ENCODE assay signal across 17 cellular contexts in the genomic region with DNA sequence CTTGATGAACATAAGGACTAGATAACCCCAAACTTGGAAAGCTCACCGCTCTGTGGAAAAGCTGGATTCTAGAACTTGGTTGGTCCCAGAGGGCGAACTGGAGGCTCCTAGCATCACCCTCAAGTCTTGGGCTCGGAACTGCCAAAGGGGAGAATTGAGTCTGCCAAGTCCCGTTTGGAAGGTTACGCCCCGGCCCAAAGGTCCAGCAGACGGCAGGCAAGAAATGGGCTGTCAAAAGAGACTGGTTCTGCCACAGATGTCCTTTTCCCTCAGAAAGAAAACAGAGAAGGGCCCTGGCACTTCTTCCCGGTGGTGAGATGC.
DNase-seq lines count a peak whose midpoint lies in the region; ATAC-seq and TF ChIP-seq lines count a peak whose summit lies in the region.
"Had no signal": no experiment of that assay in that cellular context is flagged by ENCODE, and none has a peak within 500 bp of the region (broad histone marks: within the 10 kb centered on the region; RNA-seq: fewer than 3 reads in every experiment).

No MANE protein-coding gene starts in this region.

- 0 out of 2 replicates have a peak overlapping the region, but pooled peaks have one; percentile 42 for H2BK120ac ChIP-seq in IMR-90 (ENCODE audit: low read depth, low read length)

- H3K4me1 ChIP-seq in IMR-90 (ENCODE audit: control insufficient read depth, insufficient read depth, low read length) (peaks cover 20% of the 10 kb centered on the region), colonic mucosa (peaks cover 6% of the 10 kb centered on the region), neural progenitor cell (peaks cover 48% of the 10 kb centered on the region)
- H3K4me1 ChIP-seq in effector memory CD4-positive, alpha-beta T cell (ENCODE audit: control insufficient read depth, insufficient read depth, low read length, poor library complexity, severe bottlenecking) = peaks cover 7% of the 10 kb centered on the region

- peak overlapping the region; percentile 69 for H2AFZ ChIP-seq in IMR-90 (replicated peaks; ENCODE audit: low read length, poor library complexity)
- peak overlapping the region; percentile 59 for H2AFZ ChIP-seq in neural progenitor cell (replicated peaks)
- H2AFZ ChIP-seq: hepatocyte had no signal

- no peaks in the 10 kb centered on the region for H3K79me2 ChIP-seq in neural progenitor cell (ENCODE audit: low read depth)
- H3K79me2 ChIP-seq: hepatocyte had no signal

- TF ChIP-seq POLR2A in IMR-90 (IDR thresholded peaks at IDR 0.05; ENCODE audit: low read depth, low read length) = no peak

- peaks cover 7% of the 10 kb centered on the region for H3K9me1 ChIP-seq in IMR-90 (ENCODE audit: insufficient read depth, low read length)

- 0 out of 2 replicates have a peak overlapping the region, but pooled peaks have one; percentile 24 for H3K4ac ChIP-seq in IMR-90 (ENCODE audit: low read depth, low read length)

- H4K8ac ChIP-seq in IMR-90 (ENCODE audit: low read depth in 2 of 2, low read length in 2 of 2) = no peak overlapping the region

- BruUV-seq in IMR-90 (replicated peaks; lab: Mats Ljungman, UMichigan) = no TSS peak

- H3F3A ChIP-seq in neural progenitor cell (ENCODE audit: low read depth) = peaks cover 32% of the 10 kb centered on the region

- H3K4me3 ChIP-seq in IMR-90 (ENCODE audit: insufficient read depth, low read depth, low read length) = no peak overlapping the region
- H3K4me3 ChIP-seq in colonic mucosa = no peak overlapping the region
- no peak overlapping the region for H3K4me3 ChIP-seq in neural progenitor cell
- H3K4me3 ChIP-seq in effector memory CD4-positive, alpha-beta T cell (ENCODE audit: insufficient read depth, low read depth, low read length, poor library complexity, severe bottlenecking) = no peak overlapping the region
- H3K4me3 ChIP-seq: ascending aorta, hepatocyte, smooth muscle cell had no signal

- no peaks in the 10 kb centered on the region for H3K36me3 ChIP-seq in IMR-90 (ENCODE audit: control insufficient read depth, insufficient read depth, low read length)
- no peaks in the 10 kb centered on the region for H3K36me3 ChIP-seq in colonic mucosa
- no peaks in the 10 kb centered on the region for H3K36me3 ChIP-seq in neural progenitor cell
- no peaks in the 10 kb centered on the region for H3K36me3 ChIP-seq in effector memory CD4-positive, alpha-beta T cell (ENCODE audit: control insufficient read depth, insufficient read depth, low read length)
- H3K36me3 ChIP-seq: ascending aorta, WERI-Rb-1 had no signal

- peak overlapping the region; percentile 55; the same call in 1 of the 3 replicates for H2BK15ac ChIP-seq in IMR-90 (ENCODE audit: low read depth, low read length)

- H3K4me2 ChIP-seq in IMR-90 (ENCODE audit: low read depth, low read length) (no peak overlapping the region), neural progenitor cell (no peak overlapping the region)
- H3K4me2 ChIP-seq: hepatocyte, smooth muscle cell had no signal

- intact Hi-C loops in CD14-positive monocyte (cut with micrococcal nuclease) (loop anchor here in 1 of 2 donors (5.0 kb wide), 1 partner anchor 584 kb away; no protein-coding TSS in a partner anchor), IMR-90 (cut with micrococcal nuclease) (loop anchor here (2.0 kb wide), 1 partner anchor 585 kb away; no protein-coding TSS in a partner anchor), colonic mucosa (cut with DNase I) (no loop called here)

- H2BK5ac ChIP-seq in IMR-90 (ENCODE audit: low read depth, low read length, poor library complexity, severe bottlenecking) = no peak overlapping the region

- no peaks in the 10 kb centered on the region for H3K9me3 ChIP-seq in IMR-90 (ENCODE audit: control insufficient read depth, insufficient read depth, low read length)
- H3K9me3 ChIP-seq in colonic mucosa = no peaks in the 10 kb centered on the region
- no peaks in the 10 kb centered on the region for H3K9me3 ChIP-seq in neural progenitor cell (ENCODE audit: low read depth)
- no peaks in the 10 kb centered on the region for H3K9me3 ChIP-seq in effector memory CD4-positive, alpha-beta T cell (ENCODE audit: control insufficient read depth, low read length)
- H3K9me3 ChIP-seq: ascending aorta had no signal

- H4K20me1 ChIP-seq in IMR-90 (ENCODE audit: insufficient read depth, low read length) = peaks cover 9% of the 10 kb centered on the region; the same call in 1 of the 2 replicates
- no peaks in the 10 kb centered on the region for H4K20me1 ChIP-seq in neural progenitor cell (ENCODE audit: low read depth)

- no peak for TF ChIP-seq RAD21 in IMR-90 (IDR thresholded peaks at IDR 0.05; ENCODE audit: low read length)

- no peak overlapping the region for H3K56ac ChIP-seq in IMR-90 (ENCODE audit: extremely low read depth, insufficient read depth, low read length)

- no peak for TF ChIP-seq CTCF in CD14-positive monocyte (IDR thresholded peaks at IDR 0.05)
- no peak for TF ChIP-seq CTCF in IMR-90 (conservative IDR thresholded peaks at IDR 0.05; ENCODE audit: low read depth, low read length)
- no peak for TF ChIP-seq CTCF in colonic mucosa (IDR thresholded peaks at IDR 0.05)
- TF ChIP-seq CTCF in neural progenitor cell (IDR thresholded peaks at IDR 0.05) = no peak

- no peak overlapping the region for H3K14ac ChIP-seq in IMR-90 (replicated peaks; ENCODE audit: low read depth, low read length)

- peak overlapping the region; percentile 78; the same call in 1 of the 2 replicates for H2AK5ac ChIP-seq in IMR-90 (ENCODE audit: low read depth, low read length)

- POLR2A ChIA-PET in IMR-90 (lab: Charles Lee; ENCODE audit: unreplicated experiment) = no interaction called here

- peak overlapping the region; percentile 19 to 95 (median 85) for H3K27ac Mint-ChIP-seq in CD14-positive monocyte
- H3K27ac Mint-ChIP-seq in neural progenitor cell = peak overlapping the region; percentile 80
- H3K27ac Mint-ChIP-seq: activated naive CD4-positive, alpha-beta T cell treated with anti-CD3 and anti-CD28 coated beads, Interleukin-2, amount 10 ng/mL, durations not matched to agents 7 days and 5 days; T-cell had no signal

- peaks cover 0 to 3% of the 10 kb centered on the region in 2 experiments; a peak in 1 of 4 replicates for H3K79me1 ChIP-seq in IMR-90 (ENCODE audit: low read depth in 1 of 2, low read length in 2 of 2)

- DNase-seq in CD14-positive monocyte (ENCODE audit: low spot score) (no peak), IMR-90 (no peak), colonic mucosa (peak; percentile 26), neural progenitor cell (ENCODE audit: low spot score) (no peak), NCI-H1105 (lab: John Stamatoyannopoulos, UW) (no peak), T-helper 2 cell (no peak)
- DNase-seq in effector memory CD4-positive, alpha-beta T cell = no peak
- DNase-seq: cerebellar nuclear complex had no signal

- no peak overlapping the region for H3K9ac ChIP-seq in IMR-90 (ENCODE audit: low read depth, low read length)
- no peak overlapping the region for H3K9ac ChIP-seq in colonic mucosa (ENCODE audit: low read depth in 2 of 2, low read length in 2 of 2)
- H3K9ac ChIP-seq in neural progenitor cell = no peak overlapping the region

- CTCF ChIA-PET in IMR-90 (lab: Yijun Ruan, JAX) = interaction anchor here (1.0 to 1.3 kb wide), 2 partner anchors 581 to 584 kb away, joined by 3 to 6 read pairs; a partner anchor contains a TSS

- H4K5ac ChIP-seq in IMR-90 (ENCODE audit: low read depth, low read length) = no peak overlapping the region

- dilution Hi-C loops in IMR-90 (cut with HindIII; ENCODE audit: low sequenced_read_pairs, unreplicated experiment) = no loop called here

- 93% methylated on average over 5 of the region's 8 CpGs; no CpG with 5 or more reads in 1 of the 2 experiments for WGBS in IMR-90 (ENCODE audit: extremely low coverage in 2 of 2, insufficient read length in 1 of 2), 2 experiments

- H3K36me3 Mint-ChIP-seq in CD14-positive monocyte = peaks cover 0 to 4% of the 10 kb centered on the region in 2 donors
- H3K36me3 Mint-ChIP-seq in neural progenitor cell = no peaks in the 10 kb centered on the region
- H3K36me3 Mint-ChIP-seq: activated naive CD4-positive, alpha-beta T cell treated with anti-CD3 and anti-CD28 coated beads, Interleukin-2, amount 10 ng/mL, durations not matched to agents 7 days and 5 days; CD4-positive, alpha-beta memory T cell; T-cell had no signal

- H3K27me3 Mint-ChIP-seq in CD14-positive monocyte (ENCODE audit: low read depth in 3 of 3) (peaks cover 0 to 8% (median 1%) of the 10 kb centered on the region in 3 donors), neural progenitor cell (ENCODE audit: insufficient read depth, low read depth) (peaks cover 6% of the 10 kb centered on the region)
- H3K27me3 Mint-ChIP-seq: CD4-positive, alpha-beta memory T cell; effector memory CD8-positive, alpha-beta T cell had no signal

- no peak overlapping the region for H4K91ac ChIP-seq in IMR-90 (ENCODE audit: insufficient read depth, low read depth, low read length)

- H2BK20ac ChIP-seq in IMR-90 (ENCODE audit: low read depth, low read length) = peak overlapping the region; percentile 30; the same call in 1 of the 2 replicates

- H3K9me3 Mint-ChIP-seq in CD14-positive monocyte = peaks cover 0 to 1% (median 0%) of the 10 kb centered on the region in 7 donors
- peaks cover 2% of the 10 kb centered on the region for H3K9me3 Mint-ChIP-seq in neural progenitor cell
- H3K9me3 Mint-ChIP-seq: activated naive CD4-positive, alpha-beta T cell treated with anti-CD3 and anti-CD28 coated beads, Interleukin-2, amount 10 ng/mL, durations not matched to agents 7 days and 5 days; CD4-positive, alpha-beta memory T cell; effector memory CD8-positive, alpha-beta T cell; T-cell had no signal

- ATAC-seq in IMR-90 (ENCODE audit: low read depth) (no peak), GM19452 (IDR thresholded peaks at IDR 0.05; ENCODE audit: unreplicated experiment) (no peak)
- ATAC-seq: T-cell had no signal

- H2AK9ac ChIP-seq in IMR-90 (replicated peaks; ENCODE audit: low read depth, low read length, poor library complexity) = peak overlapping the region; percentile 33

- H3K4me1 Mint-ChIP-seq in CD14-positive monocyte (peaks cover 69% of the 10 kb centered on the region), neural progenitor cell (peaks cover 54% of the 10 kb centered on the region)

- in situ Hi-C loops in IMR-90 (cut with MboI; ENCODE audit: low sequenced_read_pairs) = loop anchor here (5.0 to 25.0 kb wide), 2 partner anchors 584 to 889 kb away; no protein-coding TSS in a partner anchor

- H3K27me3 ChIP-seq in IMR-90 (ENCODE audit: control insufficient read depth, insufficient read depth, low read length) = peaks cover 7% of the 10 kb centered on the region; the same call in 1 of the 2 replicates
- no peaks in the 10 kb centered on the region for H3K27me3 ChIP-seq in colonic mucosa
- H3K27me3 ChIP-seq in neural progenitor cell = no peaks in the 10 kb centered on the region
- H3K27me3 ChIP-seq in effector memory CD4-positive, alpha-beta T cell (replicated peaks; ENCODE audit: control insufficient read depth, insufficient read depth, low read length, poor library complexity, severe bottlenecking) = no peaks in the 10 kb centered on the region
- H3K27me3 ChIP-seq: ascending aorta, hepatocyte had no signal

- H3K18ac ChIP-seq in IMR-90 (ENCODE audit: low read depth, low read length) = no peak overlapping the region

- no peak overlapping the region for H3K27ac ChIP-seq in IMR-90 (ENCODE audit: insufficient read depth, low read length)
- no peak overlapping the region for H3K27ac ChIP-seq in colonic mucosa
- H3K27ac ChIP-seq in neural progenitor cell = no peak overlapping the region
- no peak overlapping the region for H3K27ac ChIP-seq in effector memory CD4-positive, alpha-beta T cell (ENCODE audit: insufficient read depth, low read length, poor library complexity, severe bottlenecking)
- H3K27ac ChIP-seq: ascending aorta, hepatocyte, WERI-Rb-1 had no signal

- H3K4me3 Mint-ChIP-seq in CD14-positive monocyte = no peak overlapping the region
- H3K4me3 Mint-ChIP-seq in neural progenitor cell = peak overlapping the region; percentile 20
- H3K4me3 Mint-ChIP-seq: activated naive CD4-positive, alpha-beta T cell treated with anti-CD3 and anti-CD28 coated beads, Interleukin-2, amount 10 ng/mL, durations not matched to agents 7 days and 5 days; T-cell had no signal

- H3K23ac ChIP-seq in IMR-90 (ENCODE audit: low read depth, low read length) = no peak overlapping the region
